ENCODE assay signal across 8 cellular contexts in genomic region chr1:143803904-143804539, GRCh38.
DNase-seq lines count a peak whose midpoint lies in the region; ATAC-seq and TF ChIP-seq lines count a peak whose summit lies in the region.
"Not testable (repeated sequence)": the region's sequence is repeated elsewhere in the genome, so short reads cannot be mapped to it uniquely, and the experiment has no call there.

No MANE protein-coding gene starts in this region.

- H3K9ac ChIP-seq in BLaER1: 0 out of 2 replicates have a peak overlapping the region, but pooled peaks have one; percentile 29

- H3K4me1 Mint-ChIP-seq in activated CD8-positive, alpha-beta T cell treated with anti-CD3 and anti-CD28 coated beads for 36 hours (ENCODE audit: low read depth): not testable (repeated sequence)

- not testable (repeated sequence) for H3K36me3 ChIP-seq in BLaER1; heart left ventricle; muscle layer of duodenum (ENCODE audit: control insufficient read depth in 1 of 2, insufficient read depth in 2 of 2, low read length in 2 of 2)

- peak overlapping the region; percentile 68 for H3K4me3 ChIP-seq in BLaER1
- H3K4me3 ChIP-seq in cardiac fibroblast (replicated peaks in 1 of 2; ENCODE audit: low read depth in 2 of 2, low read length in 2 of 2): peak overlapping the region in 1 of 2 donors; percentile 50
- peak overlapping the region in 10 of 12 donors; percentile 25 to 73 (median 40) for H3K4me3 ChIP-seq in heart left ventricle
- H3K4me3 ChIP-seq in muscle layer of duodenum (ENCODE audit: low read depth in 1 of 2, low read length in 2 of 2): peak overlapping the region; percentile 44 to 50

- not testable (repeated sequence) for TF ChIP-seq POLR2A in heart left ventricle (IDR thresholded peaks at IDR 0.05)

- 1 to 5% (median 4%) methylated on average over 15 to 29 of the region's 29 CpGs for WGBS in heart left ventricle, 4 donors

- POLR2A ChIA-PET in activated CD8-positive, alpha-beta T cell treated with anti-CD3 and anti-CD28 coated beads for 36 hours (lab: Charles Lee): not testable (repeated sequence)

- H3K36me3 Mint-ChIP-seq in activated CD8-positive, alpha-beta T cell treated with anti-CD3 and anti-CD28 coated beads for 36 hours (ENCODE audit: low read depth): not testable (repeated sequence)

- H3K9me3 Mint-ChIP-seq in activated CD8-positive, alpha-beta T cell treated with anti-CD3 and anti-CD28 coated beads for 36 hours: not testable (repeated sequence)

- not testable (repeated sequence) for H3K27me3 Mint-ChIP-seq in activated CD8-positive, alpha-beta T cell treated with anti-CD3 and anti-CD28 coated beads for 36 hours

- peak overlapping the region; percentile 70 for H3K4me2 ChIP-seq in BLaER1

- not testable (repeated sequence) for H3K27me3 ChIP-seq in BLaER1; heart left ventricle; muscle layer of duodenum (ENCODE audit: low read depth, low read length)

- H3K4me1 ChIP-seq in BLaER1; heart left ventricle; muscle layer of duodenum (ENCODE audit: control insufficient read depth in 1 of 2, insufficient read depth in 2 of 2, low read length in 2 of 2): not testable (repeated sequence)

- TF ChIP-seq CTCF in activated CD8-positive, alpha-beta T cell treated with anti-CD3 and anti-CD28 coated beads for 36 hours (IDR thresholded peaks at IDR 0.05); cardiac fibroblast (IDR thresholded peaks at IDR 0.05; ENCODE audit: low read depth, low read length); heart left ventricle (IDR thresholded peaks at IDR 0.05): not testable (repeated sequence)

- in situ Hi-C loops in KBM-7 (cut with MboI; ENCODE audit: low pct_unique_long_range_greater_than_20kb, low sequenced_read_pairs): not testable (repeated sequence)

- intact Hi-C loops in activated CD8-positive, alpha-beta T cell treated with anti-CD3 and anti-CD28 coated beads for 36 hours (cut with micrococcal nuclease); heart left ventricle (cut with DNase I): not testable (repeated sequence)

- CTCF ChIA-PET in activated CD8-positive, alpha-beta T cell treated with anti-CD3 and anti-CD28 coated beads for 36 hours (lab: Charles Lee): not testable (repeated sequence)

- not testable (repeated sequence) for H3K27ac Mint-ChIP-seq in activated CD8-positive, alpha-beta T cell treated with anti-CD3 and anti-CD28 coated beads for 36 hours

- DNase-seq in KBM-7 (peak; percentile 90), cardiac fibroblast (ENCODE audit: low read depth in 2 of 2) (peak; percentile 35 to 43), heart left ventricle (peak in 3 of 5 donors; percentile 6 to 20 (median 18))
- DNase-seq in activated CD8-positive, alpha-beta T cell treated with anti-CD3 and anti-CD28 coated beads for 36 hours: peak; percentile 42
- DNase-seq in stimulated activated CD4-positive, alpha-beta T cell treated with anti-CD3 and anti-CD28 coated beads, Interleukin-4, amount 100 ng/mL, for 48 hours (ENCODE audit: low read depth in 2 of 2): peak; percentile 14 to 27

- H3K4me3 Mint-ChIP-seq in activated CD8-positive, alpha-beta T cell treated with anti-CD3 and anti-CD28 coated beads for 36 hours: peak overlapping the region; percentile 56

- peak overlapping the region; percentile 22; the same call in 1 of the 2 replicates for H3K27ac ChIP-seq in BLaER1
- H3K27ac ChIP-seq in heart left ventricle; muscle layer of duodenum (ENCODE audit: low read length): not testable (repeated sequence)

- ATAC-seq in GM21390 (IDR thresholded peaks at IDR 0.05; ENCODE audit: unreplicated experiment) (peak; percentile 61), heart left ventricle (peak; percentile 56 to 69 (median 62))
- ATAC-seq in activated CD8-positive, alpha-beta T cell treated with anti-CD3 and anti-CD28 coated beads for 36 hours: not testable (repeated sequence)

- H3K9me3 ChIP-seq in BLaER1; heart left ventricle; muscle layer of duodenum (ENCODE audit: control insufficient read depth in 1 of 2, low read length in 2 of 2): not testable (repeated sequence)

- not testable (repeated sequence) for H4K20me1 ChIP-seq in BLaER1

Comparison
In these comparisons a context has a peak if more than half of its experiments do, and no peak if none do; other contexts are left out.
1. DNase-seq: peak in every context shown above with its lines; median percentile 90 in KBM-7; 42 in activated CD8-positive, alpha-beta T cell treated with anti-CD3 and anti-CD28 coated beads for 36 hours; 39 in cardiac fibroblast; 20 in stimulated activated CD4-positive, alpha-beta T cell treated with anti-CD3 and anti-CD28 coated beads, Interleukin-4, amount 100 ng/mL, for 48 hours; 18 in heart left ventricle.